ENCODE assay signal across 1 cellular context in genomic region chr6:31730631-31731086, GRCh38.
TF ChIP-seq lines count a peak whose summit lies in the region.

No MANE protein-coding gene starts in this region.

TF ChIP-seq in WTC11, 78 proteins besides CTCF, POLR2A, EP300 and RAD21 (continued from another document):
- TF ChIP-seq HMGXB4 (CRISPR knock-in tag; IDR thresholded peaks at IDR 0.05) = no peak
- no peak for TF ChIP-seq JUN (CRISPR knock-in tag; IDR thresholded peaks at IDR 0.05)
- TF ChIP-seq ZNF317 (CRISPR knock-in tag; IDR thresholded peaks at IDR 0.05; ENCODE audit: borderline replicate concordance, low read depth) = no peak
- TF ChIP-seq SOX15 (CRISPR knock-in tag; IDR thresholded peaks at IDR 0.05) = no peak
- no peak for TF ChIP-seq ATF1 (CRISPR knock-in tag; IDR thresholded peaks at IDR 0.05)
- no peak for TF ChIP-seq MXD4 (CRISPR knock-in tag; IDR thresholded peaks at IDR 0.05; ENCODE audit: borderline replicate concordance)
- TF ChIP-seq E2F4 (CRISPR knock-in tag; IDR thresholded peaks at IDR 0.05; ENCODE audit: borderline replicate concordance, low read depth) = no peak
